7 cellular contexts compared by ENCODE assay signal in genomic region chr19:46416077-46416709, GRCh38. TPM values are rescaled to one million over a fixed set of nuclear protein-coding genes. Genes with fewer than 3 reads are reported as not detected.
DNase-seq lines count a peak whose midpoint lies in the region; ATAC-seq, FAIRE-seq and TF ChIP-seq lines count a peak whose summit lies in the region.

No MANE protein-coding gene starts in this region.

- H3K4me3 ChIP-seq in WI38 (ENCODE audit: low read depth, low read length) = peak overlapping the region; percentile 57

- H3K27ac Mint-ChIP-seq in stimulated activated naive B cell treated with anti-CD40 and anti-IgM and Interleukin-4, amounts not matched to agents 10 μg/mL and 1 μg/mL and 100 μg/mL, for 72 hours = no peak overlapping the region

- TF ChIP-seq CTCF in WI38 (IDR thresholded peaks at IDR 0.05; ENCODE audit: low read depth, low read length) = no peak

- DNase-seq in NCI-H146 treated with DMSO at 0.1 percent for 48 hours (lab: John Stamatoyannopoulos, UW; ENCODE audit: unreplicated experiment) (peak; percentile 80), glomerular visceral epithelial cell (ENCODE audit: extremely low spot score) (peak; percentile 92), occipital lobe (lab: John Stamatoyannopoulos, UW) (peak; percentile 72), NAMALWA (ENCODE audit: low spot score) (no peak)
- no peak for DNase-seq in stimulated activated naive B cell treated with anti-CD40 and anti-IgM and Interleukin-4, amounts not matched to agents 10 μg/mL and 1 μg/mL and 100 μg/mL, for 72 hours

- no peak for ATAC-seq in stimulated activated naive B cell treated with anti-CD40 and anti-IgM and Interleukin-4, amounts not matched to agents 10 μg/mL and 1 μg/mL and 100 μg/mL, for 72 hours (replicated peaks)

- H3K27me3 Mint-ChIP-seq in stimulated activated naive B cell treated with anti-CD40 and anti-IgM and Interleukin-4, amounts not matched to agents 10 μg/mL and 1 μg/mL and 100 μg/mL, for 72 hours = peaks cover 62 to 88% of the 10 kb centered on the region in 2 donors

- peaks cover 4 to 9% of the 10 kb centered on the region in 2 donors for H3K4me1 Mint-ChIP-seq in stimulated activated naive B cell treated with anti-CD40 and anti-IgM and Interleukin-4, amounts not matched to agents 10 μg/mL and 1 μg/mL and 100 μg/mL, for 72 hours

- peaks cover 0 to 7% of the 10 kb centered on the region in 2 donors for H3K36me3 Mint-ChIP-seq in stimulated activated naive B cell treated with anti-CD40 and anti-IgM and Interleukin-4, amounts not matched to agents 10 μg/mL and 1 μg/mL and 100 μg/mL, for 72 hours

- H3K4me3 Mint-ChIP-seq in stimulated activated naive B cell treated with anti-CD40 and anti-IgM and Interleukin-4, amounts not matched to agents 10 μg/mL and 1 μg/mL and 100 μg/mL, for 72 hours = no peak overlapping the region

- peak; percentile 95 for FAIRE-seq in G401.6 (lab: Jason Lieb, UNC)

- H3K9me3 Mint-ChIP-seq in stimulated activated naive B cell treated with anti-CD40 and anti-IgM and Interleukin-4, amounts not matched to agents 10 μg/mL and 1 μg/mL and 100 μg/mL, for 72 hours = no peaks in the 10 kb centered on the region

RNA-seq across cellular contexts. Expression of gene CCDC8, which starts 2.8 kb away (rescaled TPM):
- 4.7 TPM for total RNA-seq in occipital lobe

RNA-seq across cellular contexts. Expression of gene PNMA8C, which starts 12.5 kb away (rescaled TPM):
- 25.3 TPM for total RNA-seq in occipital lobe

RNA-seq across cellular contexts. Expression of gene PNMA8A, which starts 55.2 kb away (rescaled TPM):
- total RNA-seq in occipital lobe = 58.5 TPM

Comparison
In these comparisons a context has a peak if more than half of its experiments do, and no peak if none do; other contexts are left out.
1. DNase-seq: peak in NCI-H146 treated with DMSO at 0.1 percent for 48 hours (single experiment), glomerular visceral epithelial cell (single experiment) and occipital lobe (single experiment); none in stimulated activated naive B cell treated with anti-CD40 and anti-IgM and Interleukin-4, amounts not matched to agents 10 μg/mL and 1 μg/mL and 100 μg/mL, for 72 hours (single experiment) and NAMALWA (single experiment).